1 cellular context compared by ENCODE assay signal in genomic region chr12:123941485-123942276, GRCh38.
TF ChIP-seq lines count a peak whose summit lies in the region.

No MANE protein-coding gene starts in this region.

TF ChIP-seq in K562, 482 proteins besides CTCF, POLR2A, EP300 and RAD21:
- TF ChIP-seq NRF1 (conservative IDR thresholded peaks at IDR 0.05 in 1 of 2, IDR thresholded peaks at IDR 0.05 in 1 of 2) = peak; percentile 90 to 91
- no peak for TF ChIP-seq MCM5 (IDR thresholded peaks at IDR 0.05; ENCODE audit: low read depth)
- 0 out of 2 replicates have a peak, but pooled peaks have one; percentile 24 for TF ChIP-seq ZNF644 (tag; IDR thresholded peaks at IDR 0.05; ENCODE audit: low read depth)
- no peak for TF ChIP-seq HMG20B (CRISPR knock-in tag; IDR thresholded peaks at IDR 0.05)
- no peak for TF ChIP-seq HDAC3 (IDR thresholded peaks at IDR 0.05; ENCODE audit: borderline replicate concordance, partially characterized antibody)
- peak in 1 of 2 experiments; percentile 60; a peak in 1 of 4 replicates for TF ChIP-seq TRIM24 (IDR thresholded peaks at IDR 0.05)
- TF ChIP-seq ZNF518B (CRISPR knock-in tag; IDR thresholded peaks at IDR 0.05) = no peak
- TF ChIP-seq SPI1 (IDR thresholded peaks at IDR 0.05; ENCODE audit: borderline replicate concordance, low read depth, low read length) = no peak
- peak in 1 of 2 experiments; percentile 94; a peak in 2 of 4 replicates for TF ChIP-seq SRF (CRISPR knock-in tag; IDR thresholded peaks at IDR 0.05)
- TF ChIP-seq CBX1 (IDR thresholded peaks at IDR 0.05; ENCODE audit: low read depth) = peak; percentile 57; the same call in 1 of the 2 replicates
- no peak for TF ChIP-seq ZNF408 (CRISPR knock-in tag; IDR thresholded peaks at IDR 0.05; ENCODE audit: low read depth)
- TF ChIP-seq HDAC2 (IDR thresholded peaks at IDR 0.05) = no peak
- TF ChIP-seq ZNF561 (CRISPR knock-in tag; conservative IDR thresholded peaks at IDR 0.05) = peak; percentile 94
- no peak for TF ChIP-seq ZMIZ1 (IDR thresholded peaks at IDR 0.05; ENCODE audit: low read depth in 2 of 2, low read length in 2 of 2)
- peak; percentile 20; the same call in 1 of the 2 replicates for TF ChIP-seq L3MBTL2 (IDR thresholded peaks at IDR 0.05)
- peak; percentile 79; the same call in 1 of the 2 replicates for TF ChIP-seq TRIM28 (IDR thresholded peaks at IDR 0.05)
- TF ChIP-seq IRF9 (tag; IDR thresholded peaks at IDR 0.05) = no peak
- TF ChIP-seq CBX3 (IDR thresholded peaks at IDR 0.05; ENCODE audit: borderline replicate concordance in 1 of 2, low read length in 2 of 2) = peak in 1 of 2 experiments; percentile 92; a peak in 2 of 3 replicates
